In genomic region chr11:134033276-134033675, GRCh38 we compare ENCODE assay signal across 1 cellular context.
TF ChIP-seq lines count a peak whose summit lies in the region.

No MANE protein-coding gene starts in this region.

TF ChIP-seq in GM12891, 5 proteins besides CTCF, POLR2A, EP300 and RAD21 (continued from another document):
- TF ChIP-seq POLR2AphosphoS5 (IDR thresholded peaks at IDR 0.05; ENCODE audit: low read depth, low read length) (no peak), POU2F2 (IDR thresholded peaks at IDR 0.05; ENCODE audit: low read depth, low read length) (no peak), SPI1 (IDR thresholded peaks at IDR 0.05; ENCODE audit: low read depth, low read length) (no peak)
